19 cellular contexts compared by ENCODE assay signal in genomic region chr1:44380666-44381177, GRCh38.
"Had no signal": no experiment of that assay in that cellular context is flagged by ENCODE, and none has a peak within 500 bp of the region (broad histone marks: within the 10 kb centered on the region; RNA-seq: fewer than 3 reads in every experiment).

No MANE protein-coding gene starts in this region.

- ATAC-seq: foreskin keratinocyte; heart left ventricle; mucosa of descending colon; naive thymus-derived CD8-positive, alpha-beta T cell; stimulated activated naive CD8-positive, alpha-beta T cell treated with anti-CD3 and anti-CD28 coated beads, Interleukin-15, Interleukin-2, amounts not matched to agents 100 U/mL and 50 U/mL, for 24 hours had no signal

- H3K27ac ChIP-seq: epithelial cell of prostate, foreskin keratinocyte, heart left ventricle, neutrophil, right atrium auricular region, sigmoid colon, skin epidermis had no signal

- DNase-seq: cortex of kidney; effector memory CD4-positive, alpha-beta T cell; foreskin keratinocyte; heart left ventricle; hippocampal formation; kidney glomerular epithelial cell; mucosa of descending colon; naive thymus-derived CD8-positive, alpha-beta T cell; sigmoid colon; stimulated activated CD4-positive, alpha-beta T cell treated with anti-CD3 and anti-CD28 coated beads, Interleukin-2, amount 100 ng/mL, for 24 hours; stimulated activated CD4-positive, alpha-beta T cell treated with anti-CD3 and anti-CD28 coated beads, Interleukin-4, amount 100 ng/mL, for 4 hours; stimulated activated naive CD8-positive, alpha-beta T cell treated with anti-CD3 and anti-CD28 coated beads, Interleukin-15, Interleukin-2, amounts not matched to agents 100 U/mL and 50 U/mL, for 24 hours had no signal

- H3K4me3 ChIP-seq: heart left ventricle, mucosa of descending colon, right atrium auricular region, sigmoid colon, skin epidermis had no signal

- FAIRE-seq: endometrium, islet of Langerhans, urothelium cell line had no signal

- H3K4me1 ChIP-seq: foreskin keratinocyte, heart left ventricle, right atrium auricular region, sigmoid colon had no signal

- H3K9me3 ChIP-seq: heart left ventricle, mucosa of descending colon, neutrophil, right atrium auricular region, sigmoid colon had no signal

- H3K36me3 ChIP-seq: heart left ventricle, neutrophil, right atrium auricular region, sigmoid colon had no signal

- H3K27me3 ChIP-seq: neutrophil, right atrium auricular region, sigmoid colon had no signal
